ENCODE assay signal across 12 cellular contexts in genomic region chr9:88748566-88749238, GRCh38.
A peak's percentile ranks its signal among the peaks of the same experiment; 100 is the strongest.
DNase-seq lines count a peak whose midpoint lies in the region; ATAC-seq and TF ChIP-seq lines count a peak whose summit lies in the region.
"Had no signal": no experiment of that assay in that cellular context is flagged by ENCODE, and none has a peak within 500 bp of the region (broad histone marks: within the 10 kb centered on the region; RNA-seq: fewer than 3 reads in every experiment).

No MANE protein-coding gene starts in this region.

- H3K27ac ChIP-seq in lung (ENCODE audit: low read depth in 1 of 2, low read length in 1 of 2) = peak overlapping the region; percentile 30 to 67
- H3K27ac ChIP-seq in thymus (ENCODE audit: low read depth) = peak overlapping the region; percentile 25

- H3K4me3 ChIP-seq in epithelial cell of proximal tubule (ENCODE audit: low read depth, low read length) (no peak overlapping the region), lung (no peak overlapping the region), thymus (ENCODE audit: low read length) (no peak overlapping the region)

- H3K36me3 ChIP-seq in lung (ENCODE audit: control insufficient read depth in 2 of 2, insufficient read depth in 2 of 2, low read length in 2 of 2) (no peaks in the 10 kb centered on the region), thymus (ENCODE audit: control insufficient read depth, insufficient read depth) (no peaks in the 10 kb centered on the region)

- H3K4me3 Mint-ChIP-seq in HFFc6 (peak overlapping the region; percentile 27), immature natural killer cell (no peak overlapping the region)
- H3K4me3 Mint-ChIP-seq in stimulated activated naive CD8-positive, alpha-beta T cell treated with anti-CD3 and anti-CD28 coated beads, Interleukin-15, amount 100 ng/mL, for 72 hours = no peak overlapping the region
- H3K4me3 Mint-ChIP-seq: activated CD4-positive, alpha-beta memory T cell treated with anti-CD3 and anti-CD28 coated beads, Interleukin-2, amount 10 ng/mL, durations not matched to agents 7 days and 5 days; stimulated activated naive CD8-positive, alpha-beta T cell treated with anti-CD3 and anti-CD28 coated beads, Interleukin-15, Interleukin-2, amounts not matched to agents 100 ng/mL and 50 ng/mL, for 24 hours had no signal

- H3K9me3 ChIP-seq in lung (ENCODE audit: control insufficient read depth in 2 of 2, insufficient read depth in 1 of 2, low read length in 1 of 2) (peaks cover 0 to 5% of the 10 kb centered on the region in 2 donors), thymus (ENCODE audit: control insufficient read depth) (no peaks in the 10 kb centered on the region)

- H3K27me3 Mint-ChIP-seq in HFFc6 (ENCODE audit: insufficient read depth) (no peaks in the 10 kb centered on the region), immature natural killer cell (ENCODE audit: low read depth in 3 of 3) (peaks cover 0 to 13% (median 2%) of the 10 kb centered on the region in 3 donors)
- peaks cover 30% of the 10 kb centered on the region for H3K27me3 Mint-ChIP-seq in stimulated activated naive CD8-positive, alpha-beta T cell treated with anti-CD3 and anti-CD28 coated beads, Interleukin-15, amount 100 ng/mL, for 72 hours
- H3K27me3 Mint-ChIP-seq: activated CD4-positive, alpha-beta memory T cell treated with anti-CD3 and anti-CD28 coated beads, Interleukin-2, amount 10 ng/mL, durations not matched to agents 7 days and 5 days had no signal

- no peaks in the 10 kb centered on the region for H3K4me1 ChIP-seq in lung (ENCODE audit: control insufficient read depth in 2 of 2, insufficient read depth in 2 of 2, low read length in 2 of 2)
- H3K4me1 ChIP-seq in thymus (ENCODE audit: control insufficient read depth, insufficient read depth, low read length) = no peaks in the 10 kb centered on the region

- DNase-seq in HFFc6 (peak; percentile 65), epithelial cell of proximal tubule (ENCODE audit: low read depth) (peak; percentile 33), lung (ENCODE audit: low spot score) (no peak), immature natural killer cell (no peak), NCI-H1694 (lab: John Stamatoyannopoulos, UW) (no peak), DMS79 (lab: John Stamatoyannopoulos, UW) (no peak)
- no peak for DNase-seq in stimulated activated naive CD8-positive, alpha-beta T cell treated with anti-CD3 and anti-CD28 coated beads, Interleukin-15, amount 100 ng/mL, for 72 hours
- DNase-seq: activated CD4-positive, alpha-beta memory T cell treated with anti-CD3 and anti-CD28 coated beads, Interleukin-2, amount 10 ng/mL, durations not matched to agents 7 days and 5 days; GOT3; SW 1271 had no signal

- H3K27me3 ChIP-seq in lung (ENCODE audit: control insufficient read depth, insufficient read depth) (no peaks in the 10 kb centered on the region), thymus (ENCODE audit: control insufficient read depth, insufficient read depth) (no peaks in the 10 kb centered on the region)

- ATAC-seq in lung (ENCODE audit: insufficient read depth, low FRiP score) = no peak
- ATAC-seq in stimulated activated naive CD8-positive, alpha-beta T cell treated with anti-CD3 and anti-CD28 coated beads, Interleukin-15, amount 100 ng/mL, for 72 hours = no peak

- TF ChIP-seq CTCF in HFFc6 (IDR thresholded peaks at IDR 0.05) (no peak), epithelial cell of proximal tubule (conservative IDR thresholded peaks at IDR 0.05; ENCODE audit: low read depth, low read length) (no peak), lung (IDR thresholded peaks at IDR 0.05; ENCODE audit: control extremely low read depth, extremely low read depth) (no peak)

- H3K9me3 Mint-ChIP-seq in HFFc6 (no peaks in the 10 kb centered on the region), immature natural killer cell (no peaks in the 10 kb centered on the region)
- no peaks in the 10 kb centered on the region for H3K9me3 Mint-ChIP-seq in stimulated activated naive CD8-positive, alpha-beta T cell treated with anti-CD3 and anti-CD28 coated beads, Interleukin-15, amount 100 ng/mL, for 72 hours
- H3K9me3 Mint-ChIP-seq: activated CD4-positive, alpha-beta memory T cell treated with anti-CD3 and anti-CD28 coated beads, Interleukin-2, amount 10 ng/mL, durations not matched to agents 7 days and 5 days; stimulated activated naive CD8-positive, alpha-beta T cell treated with anti-CD3 and anti-CD28 coated beads, Interleukin-15, Interleukin-2, amounts not matched to agents 100 ng/mL and 50 ng/mL, for 24 hours had no signal

- H3K27ac Mint-ChIP-seq in HFFc6 = peak overlapping the region; percentile 91
- H3K27ac Mint-ChIP-seq in stimulated activated naive CD8-positive, alpha-beta T cell treated with anti-CD3 and anti-CD28 coated beads, Interleukin-15, amount 100 ng/mL, for 72 hours = no peak overlapping the region
- no peak overlapping the region for H3K27ac Mint-ChIP-seq in immature natural killer cell
- H3K27ac Mint-ChIP-seq: activated CD4-positive, alpha-beta memory T cell treated with anti-CD3 and anti-CD28 coated beads, Interleukin-2, amount 10 ng/mL, durations not matched to agents 7 days and 5 days; stimulated activated naive CD8-positive, alpha-beta T cell treated with anti-CD3 and anti-CD28 coated beads, Interleukin-15, Interleukin-2, amounts not matched to agents 100 ng/mL and 50 ng/mL, for 24 hours had no signal

- WGBS in lung, 2 donors = 76 to 78% methylated on average over 5 of the region's 5 CpGs
- WGBS in thymus = 84% methylated on average over 5 of the region's 5 CpGs

- H3K36me3 Mint-ChIP-seq in HFFc6 (ENCODE audit: low read depth) (peaks cover 4% of the 10 kb centered on the region; the same call in 1 of the 2 replicates), immature natural killer cell (no peaks in the 10 kb centered on the region)

- H3K4me1 Mint-ChIP-seq in HFFc6 (ENCODE audit: low read depth) (peaks cover 68% of the 10 kb centered on the region), immature natural killer cell (no peaks in the 10 kb centered on the region)
- no peaks in the 10 kb centered on the region for H3K4me1 Mint-ChIP-seq in stimulated activated naive CD8-positive, alpha-beta T cell treated with anti-CD3 and anti-CD28 coated beads, Interleukin-15, amount 100 ng/mL, for 72 hours
- H3K4me1 Mint-ChIP-seq: activated CD4-positive, alpha-beta memory T cell treated with anti-CD3 and anti-CD28 coated beads, Interleukin-2, amount 10 ng/mL, durations not matched to agents 7 days and 5 days had no signal

Comparison
In these comparisons a context has a peak if more than half of its experiments do, and no peak if none do; other contexts are left out.
1. DNase-seq: peak in HFFc6 (single experiment) and epithelial cell of proximal tubule (single experiment); none in lung (single experiment), stimulated activated naive CD8-positive, alpha-beta T cell treated with anti-CD3 and anti-CD28 coated beads, Interleukin-15, amount 100 ng/mL, for 72 hours (0 of 2), immature natural killer cell (0 of 3), NCI-H1694 (single experiment) and DMS79 (single experiment).